8 cellular contexts compared by ENCODE assay signal in the genomic region with DNA sequence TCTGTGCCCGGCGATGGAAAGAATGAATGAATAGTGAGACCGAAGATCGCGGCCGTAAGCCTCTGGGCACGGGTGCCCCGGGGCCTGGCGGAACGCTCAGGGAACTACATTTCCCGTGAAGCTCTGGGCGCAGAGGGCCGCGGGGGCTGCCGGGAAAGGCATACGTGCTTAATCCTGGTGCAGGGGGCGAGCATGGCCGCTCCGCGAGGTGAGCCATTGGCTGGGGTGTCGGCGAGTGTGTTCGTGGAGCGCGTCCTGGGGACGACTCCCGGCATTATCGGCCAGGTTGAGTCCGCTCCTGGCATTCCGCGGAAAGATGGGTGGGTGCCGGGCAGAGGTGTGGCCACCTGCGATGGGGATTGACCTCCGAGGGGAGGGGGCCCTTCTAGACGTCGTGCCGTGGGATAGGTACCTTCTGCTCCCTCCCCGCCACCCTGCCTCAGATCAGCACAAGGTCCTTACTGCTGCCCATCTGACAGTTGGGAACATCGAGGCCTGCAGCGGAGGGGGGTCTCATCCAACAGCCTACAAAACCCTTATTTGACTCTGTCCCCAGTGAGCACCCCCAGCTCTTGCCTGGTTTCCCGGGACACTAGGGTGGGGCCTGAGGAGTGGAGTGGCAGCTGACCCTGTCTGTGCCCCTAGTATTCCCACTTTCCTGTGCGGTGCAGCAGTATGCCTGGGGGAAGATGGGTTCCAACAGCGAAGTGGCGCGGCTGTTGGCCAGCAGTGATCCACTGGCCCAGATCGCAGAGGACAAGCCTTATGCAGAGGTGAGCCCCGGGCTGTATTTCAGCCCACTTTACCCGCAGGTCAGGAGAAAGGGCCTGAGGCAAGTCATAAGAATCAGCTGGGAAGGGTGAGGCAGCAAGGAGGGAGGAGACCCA. TPM values are rescaled to one million over a fixed set of nuclear protein-coding genes. Genes with fewer than 3 reads are reported as not detected.
DNase-seq lines count a peak whose midpoint lies in the region; ATAC-seq and TF ChIP-seq lines count a peak whose summit lies in the region.

Gene MPI, plus strand, starts transcription at position 161 of the 887 bp plus-strand sequence. Its CDS starts 32 bp downstream, at position 193.

- peaks cover 5% of the 10 kb centered on the region for H3K79me2 ChIP-seq in smooth muscle cell (ENCODE audit: low read depth)

- H4K20me1 ChIP-seq in smooth muscle cell (ENCODE audit: low read depth): no peaks in the 10 kb centered on the region

- DNase-seq in 8988T (peak; percentile 95), NCI-H345 (lab: John Stamatoyannopoulos, UW) (peak; percentile 75), cardiac fibroblast (ENCODE audit: low read depth in 2 of 2) (peak; percentile 78 to 80), immature natural killer cell (peak; percentile 75 to 78 (median 76)), smooth muscle cell (lab: John Stamatoyannopoulos, UW; ENCODE audit: unreplicated experiment) (peak; percentile 57)
- peak; percentile 61 to 82 (median 74) for DNase-seq in activated CD4-positive, CD25-positive, alpha-beta regulatory T cell (lab: John Stamatoyannopoulos, UW)

- TF ChIP-seq POLR2A in GM18526 (IDR thresholded peaks at IDR 0.05; ENCODE audit: extremely low read depth, insufficient read length): peak; percentile 97

- peaks cover 4% of the 10 kb centered on the region for H3F3A ChIP-seq in smooth muscle cell (ENCODE audit: low read depth)

- TF ChIP-seq CTCF in cardiac fibroblast (IDR thresholded peaks at IDR 0.05; ENCODE audit: low read depth, low read length): no peak
- no peak for TF ChIP-seq CTCF in smooth muscle cell (IDR thresholded peaks at IDR 0.05; ENCODE audit: borderline replicate concordance, insufficient read depth, poor library complexity, severe bottlenecking)

- H3K4me3 Mint-ChIP-seq in immature natural killer cell: peak within 1 kb of the TSS; percentile 92 to 93 (median 93)

- H3K9me3 ChIP-seq in smooth muscle cell (replicated peaks; ENCODE audit: low read depth): no peaks in the 10 kb centered on the region

- H3K27me3 ChIP-seq in smooth muscle cell (ENCODE audit: low read depth): no peaks in the 10 kb centered on the region

- ATAC-seq in HG03066 (IDR thresholded peaks at IDR 0.05; ENCODE audit: low read depth, unreplicated experiment): peak; percentile 84

- peak within 1 kb of the TSS; percentile 29 for H3K27ac ChIP-seq in smooth muscle cell (ENCODE audit: low read depth)

- peak within 1 kb of the TSS; percentile 84 for H3K9ac ChIP-seq in smooth muscle cell (ENCODE audit: low read depth)

- peak within 1 kb of the TSS; percentile 72 to 95 (median 94) for H3K27ac Mint-ChIP-seq in immature natural killer cell

- no peaks in the 10 kb centered on the region for H3K36me3 ChIP-seq in smooth muscle cell (ENCODE audit: low read depth)

- H3K4me2 ChIP-seq in smooth muscle cell: peak within 1 kb of the TSS; percentile 89

- H3K36me3 Mint-ChIP-seq in immature natural killer cell: no peaks in the 10 kb centered on the region

- 2% methylated on average over 44 of the region's 48 CpGs for WGBS in smooth muscle cell (ENCODE audit: low lambda C conversion rate)

- H3K4me1 Mint-ChIP-seq in immature natural killer cell: peaks cover 37 to 42% of the 10 kb centered on the region in 2 donors

- no peaks in the 10 kb centered on the region for H3K9me3 Mint-ChIP-seq in immature natural killer cell

- H3K4me3 ChIP-seq in cardiac fibroblast (replicated peaks in 1 of 2; ENCODE audit: low read depth in 2 of 2, low read length in 2 of 2) (peak within 1 kb of the TSS; percentile 99 to 100), smooth muscle cell (peak within 1 kb of the TSS; percentile 85)

- peak within 1 kb of the TSS; percentile 88 for H2AFZ ChIP-seq in smooth muscle cell (ENCODE audit: low read depth)

- H3K27me3 Mint-ChIP-seq in immature natural killer cell (ENCODE audit: low read depth in 3 of 3): peaks cover 2 to 7% (median 2%) of the 10 kb centered on the region in 3 donors

- peaks cover 10% of the 10 kb centered on the region for H3K4me1 ChIP-seq in smooth muscle cell (ENCODE audit: low read depth)

RNA-seq across cellular contexts. Expression of gene MPI, which starts in this region (rescaled TPM):
- polyA plus RNA-seq in immature natural killer cell: 10 to 100 TPM; 38.3 to 42.0 (median 40.9) TPM
- total RNA-seq in smooth muscle cell: 43.6 and 53.1 TPM in 2 replicates
- polyA plus RNA-seq in smooth muscle cell: 35.6 and 41.9 TPM in 2 replicates

Comparison
In these comparisons a context has a peak if more than half of its experiments do, and no peak if none do; other contexts are left out.
1. Peak in every context shown above with its lines: DNase-seq, ATAC-seq, H3K4me3 ChIP-seq and H3K27ac ChIP-seq.